8 cellular contexts compared by ENCODE assay signal in the genomic region with DNA sequence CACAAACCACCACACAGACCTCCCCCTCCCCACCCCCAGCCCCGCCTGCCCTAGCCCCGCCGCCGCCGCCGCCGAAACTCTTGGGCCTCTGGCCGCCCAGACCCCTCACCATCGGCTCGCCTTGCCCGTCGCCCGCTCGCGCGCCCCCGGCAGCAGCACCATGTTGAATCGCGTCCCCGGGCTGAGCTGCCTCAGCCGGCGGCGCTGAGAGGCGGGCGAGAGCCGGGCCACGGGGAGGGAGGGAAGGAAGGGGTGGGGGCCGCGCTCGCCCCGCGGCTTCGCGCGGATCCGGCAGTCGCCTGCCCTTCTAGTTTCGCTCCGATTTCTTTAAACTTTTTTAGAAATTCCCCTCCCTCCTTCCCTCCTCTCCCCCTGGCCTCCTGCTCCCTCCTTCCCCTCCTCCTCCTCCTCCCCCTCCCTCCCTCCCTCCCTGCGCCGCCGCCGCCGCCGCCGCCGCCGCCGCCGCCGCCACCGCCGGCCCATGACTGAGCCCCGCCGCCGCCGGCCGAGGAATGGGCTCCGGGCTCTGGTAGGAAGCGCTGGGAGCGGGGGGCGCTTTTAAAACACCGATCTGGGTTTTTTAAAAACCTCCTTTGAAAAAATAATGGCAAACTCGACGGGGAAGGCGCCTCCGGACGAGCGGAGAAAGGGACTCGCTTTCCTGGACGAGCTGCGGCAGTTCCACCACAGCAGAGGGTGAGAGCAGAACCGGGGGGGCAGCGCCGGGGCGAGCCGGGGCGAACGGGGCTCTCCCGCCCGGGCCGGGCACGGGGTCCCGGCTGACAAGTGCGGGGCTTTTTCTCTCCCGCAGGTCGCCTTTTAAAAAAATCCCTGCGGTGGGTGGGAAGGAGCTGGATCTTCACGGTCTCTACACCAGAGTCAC. TPM values are rescaled to one million over a fixed set of nuclear protein-coding genes. Genes with fewer than 3 reads are reported as not detected.
DNase-seq lines count a peak whose midpoint lies in the region; ATAC-seq and TF ChIP-seq lines count a peak whose summit lies in the region.

A gene with protein sequence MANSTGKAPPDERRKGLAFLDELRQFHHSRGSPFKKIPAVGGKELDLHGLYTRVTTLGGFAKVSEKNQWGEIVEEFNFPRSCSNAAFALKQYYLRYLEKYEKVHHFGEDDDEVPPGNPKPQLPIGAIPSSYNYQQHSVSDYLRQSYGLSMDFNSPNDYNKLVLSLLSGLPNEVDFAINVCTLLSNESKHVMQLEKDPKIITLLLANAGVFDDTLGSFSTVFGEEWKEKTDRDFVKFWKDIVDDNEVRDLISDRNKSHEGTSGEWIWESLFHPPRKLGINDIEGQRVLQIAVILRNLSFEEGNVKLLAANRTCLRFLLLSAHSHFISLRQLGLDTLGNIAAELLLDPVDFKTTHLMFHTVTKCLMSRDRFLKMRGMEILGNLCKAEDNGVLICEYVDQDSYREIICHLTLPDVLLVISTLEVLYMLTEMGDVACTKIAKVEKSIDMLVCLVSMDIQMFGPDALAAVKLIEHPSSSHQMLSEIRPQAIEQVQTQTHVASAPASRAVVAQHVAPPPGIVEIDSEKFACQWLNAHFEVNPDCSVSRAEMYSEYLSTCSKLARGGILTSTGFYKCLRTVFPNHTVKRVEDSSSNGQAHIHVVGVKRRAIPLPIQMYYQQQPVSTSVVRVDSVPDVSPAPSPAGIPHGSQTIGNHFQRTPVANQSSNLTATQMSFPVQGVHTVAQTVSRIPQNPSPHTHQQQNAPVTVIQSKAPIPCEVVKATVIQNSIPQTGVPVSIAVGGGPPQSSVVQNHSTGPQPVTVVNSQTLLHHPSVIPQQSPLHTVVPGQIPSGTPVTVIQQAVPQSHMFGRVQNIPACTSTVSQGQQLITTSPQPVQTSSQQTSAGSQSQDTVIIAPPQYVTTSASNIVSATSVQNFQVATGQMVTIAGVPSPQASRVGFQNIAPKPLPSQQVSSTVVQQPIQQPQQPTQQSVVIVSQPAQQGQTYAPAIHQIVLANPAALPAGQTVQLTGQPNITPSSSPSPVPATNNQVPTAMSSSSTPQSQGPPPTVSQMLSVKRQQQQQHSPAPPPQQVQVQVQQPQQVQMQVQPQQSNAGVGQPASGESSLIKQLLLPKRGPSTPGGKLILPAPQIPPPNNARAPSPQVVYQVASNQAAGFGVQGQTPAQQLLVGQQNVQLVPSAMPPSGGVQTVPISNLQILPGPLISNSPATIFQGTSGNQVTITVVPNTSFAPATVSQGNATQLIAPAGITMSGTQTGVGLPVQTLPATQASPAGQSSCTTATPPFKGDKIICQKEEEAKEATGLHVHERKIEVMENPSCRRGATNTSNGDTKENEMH (N-terminal part only) (plus strand): TSS at position 474 of the 883 bp plus-strand sequence. CDS start 131 bp downstream, at position 605.

- peaks cover 5% of the 10 kb centered on the region for H3K36me3 Mint-ChIP-seq in type B pancreatic cell

- peaks cover 7 to 51% (median 45%) of the 10 kb centered on the region in 9 donors for H3K4me1 ChIP-seq in heart right ventricle

- intact Hi-C loops in heart right ventricle (cut with DNase I) (loop anchor here in 7 of 10 donors (2.0 to 10.0 kb wide), 7 partner anchors 182 to 515 kb away; a partner anchor contains a TSS), posterior vena cava (cut with DNase I) (loop anchor here in 1 of 2 donors (10.0 kb wide), 1 partner anchor 185 kb away; no protein-coding TSS in a partner anchor)

- ATAC-seq in GM21619 (IDR thresholded peaks at IDR 0.05; ENCODE audit: unreplicated experiment) (peak; percentile 6), heart right ventricle (peak in 6 of 8 donors; percentile 0 to 49 (median 21))

- H3K4me3 ChIP-seq in heart right ventricle: peak within 1 kb of the TSS; percentile 60 to 95 (median 86)

- H3K36me3 ChIP-seq in heart right ventricle: no peaks in the 10 kb centered on the region

- no peak for TF ChIP-seq CTCF in heart right ventricle (IDR thresholded peaks at IDR 0.05)
- TF ChIP-seq CTCF in type B pancreatic cell (conservative IDR thresholded peaks at IDR 0.05): no peak

- no peaks in the 10 kb centered on the region for H3K27me3 Mint-ChIP-seq in type B pancreatic cell

- H3K27ac ChIP-seq in adipose tissue (ENCODE audit: low read depth, low read length): peak within 1 kb of the TSS; percentile 88
- H3K27ac ChIP-seq in heart right ventricle: peak within 1 kb of the TSS; percentile 94 to 99 (median 98)

- 1% methylated on average over 64 to 89 of the region's 89 CpGs for WGBS in adipose tissue, 3 donors
- 1% methylated on average over 63 to 88 of the region's 89 CpGs for WGBS in heart right ventricle, 2 donors

- DNase-seq in DMS53 treated with DMSO at 0.1 percent for 48 hours (lab: John Stamatoyannopoulos, UW; ENCODE audit: unreplicated experiment) (peak; percentile 76), KG1 (lab: John Stamatoyannopoulos, UW) (peak; percentile 74), T follicular helper cell (ENCODE audit: low read depth) (peak; percentile 50), heart right ventricle (peak; percentile 63 to 70), posterior vena cava (ENCODE audit: low spot score) (peak; percentile 92), type B pancreatic cell (ENCODE audit: extremely low spot score, unreplicated experiment) (peak; percentile 76)

- no peaks in the 10 kb centered on the region for H3K9me3 Mint-ChIP-seq in type B pancreatic cell

- H3K27ac Mint-ChIP-seq in type B pancreatic cell: peak within 1 kb of the TSS; percentile 88

- H3K4me1 Mint-ChIP-seq in type B pancreatic cell (ENCODE audit: unreplicated experiment): peaks cover 22% of the 10 kb centered on the region

- no peaks in the 10 kb centered on the region for H3K27me3 ChIP-seq in heart right ventricle

- peak within 1 kb of the TSS; percentile 97 for H3K4me3 Mint-ChIP-seq in type B pancreatic cell

- H3K9me3 ChIP-seq in heart right ventricle: no peaks in the 10 kb centered on the region

RNA-seq across cellular contexts. Expression of the gene that starts here (rescaled TPM):
- 1 to 10 TPM; 3.7 to 4.7 (median 4.7) TPM for polyA plus RNA-seq in adipose tissue
- 10 to 100 TPM; 13.4 to 28.8 (median 19.3) TPM for total RNA-seq in heart right ventricle
- polyA plus RNA-seq in heart right ventricle: 10 to 100 TPM in 1 of 2 donors, 1 to 10 TPM in 1; 3.0 to 13.1 TPM
- total RNA-seq in posterior vena cava: 10 to 100 TPM; 26.6 to 27.8 TPM
- 35.9 and 49.7 TPM in 2 replicates for total RNA-seq in type B pancreatic cell (ENCODE audit: low replicate concordance)

Comparison
In these comparisons a context has a peak if more than half of its experiments do, and no peak if none do; other contexts are left out.
1. Peak in every context shown above with its lines: DNase-seq, ATAC-seq, H3K4me3 ChIP-seq and H3K27ac ChIP-seq.